Comparison of ENCODE assay signal across 24 cellular contexts in the genomic region with DNA sequence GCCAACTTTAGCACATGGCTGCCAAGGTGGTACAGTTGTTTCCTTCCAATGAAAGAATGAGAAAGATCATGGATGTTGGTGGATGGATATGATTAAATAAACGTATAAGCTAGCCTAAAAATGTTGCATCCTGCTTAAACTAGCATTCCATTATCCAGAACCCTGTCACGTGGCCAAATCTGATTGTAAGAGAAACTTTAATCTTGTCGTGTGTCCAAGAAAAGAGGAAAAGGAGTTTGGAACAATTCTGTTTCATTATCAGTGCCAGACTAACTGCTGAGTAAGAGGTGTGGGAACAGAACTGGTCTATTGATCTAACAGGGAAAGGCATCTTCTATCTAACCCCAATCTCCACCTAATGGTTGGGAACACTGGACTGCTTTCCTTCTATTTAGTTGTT.
"Had no signal": no experiment of that assay in that cellular context is flagged by ENCODE, and none has a peak within 500 bp of the region (broad histone marks: within the 10 kb centered on the region; RNA-seq: fewer than 3 reads in every experiment).

No MANE protein-coding gene starts in this region.

- H3K9me3 Mint-ChIP-seq: activated CD4-positive, alpha-beta memory T cell treated with anti-CD3 and anti-CD28 coated beads, Interleukin-2, amount 10 ng/mL, durations not matched to agents 7 days and 5 days; activated naive CD4-positive, alpha-beta T cell treated with anti-CD3 and anti-CD28 coated beads, Interleukin-2, amount 10 ng/mL, durations not matched to agents 7 days and 5 days; activated naive CD8-positive, alpha-beta T cell treated with anti-CD3 and anti-CD28 coated beads for 36 hours; activated T-cell treated with anti-CD3 and anti-CD28 coated beads, Interleukin-2, amount 50 U/mL, for 72 hours; activated T-helper 2 cell treated with anti-CD3 and anti-CD28 coated beads, Interferon-gamma antibody, Interleukin-2, Interleukin-4, amounts not matched to agents 10 μg/mL and 5 μg/mL and 100 μg/mL, durations not matched to agents 14 hours and 24 hours and 36 hours; T-cell had no signal

- ATAC-seq: activated CD4-positive, alpha-beta T cell treated with anti-CD3 and anti-CD28 coated beads for 36 hours; activated T-cell treated with anti-CD3 and anti-CD28 coated beads, Interleukin-2, amount 50 U/mL, for 72 hours; PC-3; T-cell had no signal

- DNase-seq: activated CD4-positive, alpha-beta memory T cell treated with anti-CD3 and anti-CD28 coated beads, Interleukin-2, amount 10 ng/mL, durations not matched to agents 7 days and 5 days; activated CD4-positive, alpha-beta T cell treated with anti-CD3 and anti-CD28 coated beads for 36 hours; activated CD4-positive, alpha-beta T cell treated with anti-CD3 and anti-CD28 coated beads, Interleukin-2, amount 50 U/mL, for 1 hour; activated CD8-positive, alpha-beta memory T cell treated with anti-CD3 and anti-CD28 coated beads, Interleukin-2, amount 50 U/mL, for 4 hours; activated gamma-delta T cell treated with Interleukin-2 at 50 U/mL for 16 hours; activated naive CD4-positive, alpha-beta T cell treated with anti-CD3 and anti-CD28 coated beads, Interleukin-2, amount 10 ng/mL, durations not matched to agents 7 days and 5 days; activated naive CD8-positive, alpha-beta T cell treated with anti-CD3 and anti-CD28 coated beads for 36 hours; activated T-cell treated with anti-CD3 and anti-CD28 coated beads, Interleukin-2, amount 50 U/mL, for 72 hours; adrenal gland; anterior cingulate cortex; brain microvascular endothelial cell; MM.1S; NCI-H1105; NCI-H1436; NCI-H1694 treated with DMSO at 0.1 percent for 48 hours; NCI-H2029 treated with DMSO at 0.1 percent for 48 hours; NCI-H510A treated with DMSO at 0.1 percent for 48 hours; PC-3; SHP77; T-cell; T-helper 2 cell; WERI-Rb-1 had no signal

- H3K4me1 Mint-ChIP-seq: activated CD4-positive, alpha-beta memory T cell treated with anti-CD3 and anti-CD28 coated beads, Interleukin-2, amount 10 ng/mL, durations not matched to agents 7 days and 5 days had no signal

- H3K4me3 ChIP-seq: adrenal gland, cardiac muscle cell had no signal

- H3K27me3 Mint-ChIP-seq: activated CD4-positive, alpha-beta memory T cell treated with anti-CD3 and anti-CD28 coated beads, Interleukin-2, amount 10 ng/mL, durations not matched to agents 7 days and 5 days; activated CD4-positive, alpha-beta T cell treated with anti-CD3 and anti-CD28 coated beads for 36 hours; activated naive CD4-positive, alpha-beta T cell treated with anti-CD3 and anti-CD28 coated beads, Interleukin-2, amount 10 ng/mL, durations not matched to agents 7 days and 5 days; activated naive CD8-positive, alpha-beta T cell treated with anti-CD3 and anti-CD28 coated beads for 36 hours; T-cell had no signal

- H3K36me3 Mint-ChIP-seq: activated naive CD4-positive, alpha-beta T cell treated with anti-CD3 and anti-CD28 coated beads, Interleukin-2, amount 10 ng/mL, durations not matched to agents 7 days and 5 days; activated naive CD8-positive, alpha-beta T cell treated with anti-CD3 and anti-CD28 coated beads for 36 hours; T-cell had no signal

- H3K27ac Mint-ChIP-seq: activated CD4-positive, alpha-beta memory T cell treated with anti-CD3 and anti-CD28 coated beads, Interleukin-2, amount 10 ng/mL, durations not matched to agents 7 days and 5 days; activated CD4-positive, alpha-beta T cell treated with anti-CD3 and anti-CD28 coated beads for 36 hours; activated naive CD4-positive, alpha-beta T cell treated with anti-CD3 and anti-CD28 coated beads, Interleukin-2, amount 10 ng/mL, durations not matched to agents 7 days and 5 days; activated naive CD8-positive, alpha-beta T cell treated with anti-CD3 and anti-CD28 coated beads for 36 hours; activated T-cell treated with anti-CD3 and anti-CD28 coated beads, Interleukin-2, amount 50 U/mL, for 72 hours; activated T-helper 2 cell treated with anti-CD3 and anti-CD28 coated beads, Interferon-gamma antibody, Interleukin-2, Interleukin-4, amounts not matched to agents 10 μg/mL and 5 μg/mL and 100 μg/mL, durations not matched to agents 14 hours and 24 hours and 36 hours; T-cell had no signal

- H3K4me3 Mint-ChIP-seq: activated CD4-positive, alpha-beta memory T cell treated with anti-CD3 and anti-CD28 coated beads, Interleukin-2, amount 10 ng/mL, durations not matched to agents 7 days and 5 days; activated CD4-positive, alpha-beta T cell treated with anti-CD3 and anti-CD28 coated beads for 36 hours; activated naive CD4-positive, alpha-beta T cell treated with anti-CD3 and anti-CD28 coated beads, Interleukin-2, amount 10 ng/mL, durations not matched to agents 7 days and 5 days; activated naive CD8-positive, alpha-beta T cell treated with anti-CD3 and anti-CD28 coated beads for 36 hours; activated T-cell treated with anti-CD3 and anti-CD28 coated beads, Interleukin-2, amount 50 U/mL, for 72 hours; T-cell had no signal
